ENCODE assay signal across 17 cellular contexts in the genomic region with DNA sequence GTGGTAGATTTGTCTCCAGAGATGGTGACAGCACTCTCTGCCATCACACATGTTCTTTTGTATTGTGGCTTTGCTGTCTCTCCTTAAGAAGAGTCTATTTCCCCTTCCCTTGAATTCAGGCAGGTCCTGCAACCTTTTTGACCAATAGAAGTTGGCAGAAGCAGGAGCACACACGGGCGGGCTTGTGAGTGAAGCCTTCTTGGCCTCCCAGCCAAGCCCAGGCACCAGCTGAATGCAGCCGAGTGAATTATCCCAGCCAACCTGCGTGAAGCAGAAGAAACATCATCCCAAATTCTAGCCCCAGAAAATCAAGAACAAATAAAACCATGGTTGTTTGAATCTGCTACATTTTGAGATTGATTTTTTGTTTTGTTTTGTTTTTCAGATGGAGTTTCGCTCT.
"Had no signal": no experiment of that assay in that cellular context is flagged by ENCODE, and none has a peak within 500 bp of the region (broad histone marks: within the 10 kb centered on the region; RNA-seq: fewer than 3 reads in every experiment).

No MANE protein-coding gene starts in this region.

- H3K36me3 ChIP-seq: left lung, lower lobe of right lung, prostate gland, right atrium auricular region, sigmoid colon, tibial nerve, upper lobe of left lung had no signal

- H3K4me3 ChIP-seq: coronary artery, left lung, lower lobe of right lung, prostate gland, right atrium auricular region, sigmoid colon, testis, tibial nerve, upper lobe of left lung had no signal

- H3K9me3 ChIP-seq: prostate gland, sigmoid colon, testis had no signal

- H3K27me3 ChIP-seq: left lung, right atrium auricular region, sigmoid colon, testis, tibial nerve, upper lobe of left lung had no signal

- H3K4me1 ChIP-seq: prostate gland, right atrium auricular region, testis had no signal

- ATAC-seq: effector memory CD8-positive, alpha-beta T cell; left lung; lower lobe of right lung; natural killer cell; stimulated activated memory B cell treated with anti-CD40 and anti-IgM and Interleukin-4, amounts not matched to agents 10 μg/mL and 1 μg/mL and 100 μg/mL, for 72 hours; stimulated activated naive CD8-positive, alpha-beta T cell treated with anti-CD3 and anti-CD28 coated beads, Interleukin-15, Interleukin-2, amounts not matched to agents 100 U/mL and 50 U/mL, for 24 hours had no signal

- H3K27ac ChIP-seq: coronary artery, lower lobe of right lung, prostate gland, testis, tibial nerve had no signal

- DNase-seq: dermis blood vessel endothelial cell; effector memory CD8-positive, alpha-beta T cell; head of caudate nucleus; left lung; lower lobe of right lung; natural killer cell; sigmoid colon; stimulated activated CD4-positive, alpha-beta T cell treated with anti-CD3 and anti-CD28 coated beads, Interleukin-4, amount 100 ng/mL, for 4 hours; stimulated activated naive CD8-positive, alpha-beta T cell treated with anti-CD3 and anti-CD28 coated beads, Interleukin-15, Interleukin-2, amounts not matched to agents 100 U/mL and 50 U/mL, for 24 hours; substantia nigra; testis had no signal
